In the genomic region with DNA sequence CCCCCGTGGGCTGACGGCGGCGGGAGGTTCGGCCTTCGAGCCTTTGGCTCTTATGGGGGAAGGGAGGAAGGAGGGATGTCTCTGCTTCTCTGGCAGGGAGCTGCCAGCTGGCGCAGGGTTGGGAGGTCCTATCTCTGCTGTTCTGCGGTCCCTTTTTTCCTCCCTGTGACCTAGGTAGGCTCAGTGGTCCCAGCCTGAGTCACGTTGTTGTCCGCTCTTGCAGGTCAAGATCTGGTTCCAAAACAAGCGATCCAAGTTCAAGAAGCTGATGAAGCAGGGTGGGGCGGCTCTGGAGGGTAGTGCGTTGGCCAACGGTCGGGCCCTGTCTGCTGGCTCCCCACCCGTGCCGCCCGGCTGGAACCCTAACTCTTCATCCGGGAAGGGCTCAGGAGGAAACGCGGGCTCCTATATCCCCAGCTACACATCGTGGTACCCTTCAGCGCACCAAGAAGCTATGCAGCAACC, we compare ENCODE assay signal across 11 cellular contexts. TPM values are rescaled to one million over a fixed set of nuclear protein-coding genes. Genes with fewer than 3 reads are reported as not detected.
DNase-seq lines count a peak whose midpoint lies in the region; ATAC-seq lines count a peak whose summit lies in the region.
"Had no signal": no experiment of that assay in that cellular context is flagged by ENCODE, and none has a peak within 500 bp of the region (broad histone marks: within the 10 kb centered on the region; RNA-seq: fewer than 3 reads in every experiment).

No MANE protein-coding gene starts in this region.

- no peak overlapping the region for H3K9ac ChIP-seq in iPS-18a (ENCODE audit: low read length)

- H3K4me1 Mint-ChIP-seq in activated naive CD4-positive, alpha-beta T cell treated with anti-CD3 and anti-CD28 coated beads, Interleukin-2, amount 10 ng/mL, durations not matched to agents 7 days and 5 days, result peaks cover 58% of the 10 kb centered on the region
- H3K4me1 Mint-ChIP-seq in activated naive CD4-positive, alpha-beta T cell treated with anti-CD3 and anti-CD28 coated beads for 36 hours (ENCODE audit: low read depth), result peaks cover 57% of the 10 kb centered on the region
- H3K4me1 Mint-ChIP-seq in activated CD8-positive, alpha-beta T cell treated with anti-CD3 and anti-CD28 coated beads, Interleukin-2, amount 10 ng/mL, durations not matched to agents 7 days and 5 days (ENCODE audit: low read depth), result peaks cover 60% of the 10 kb centered on the region
- H3K4me1 Mint-ChIP-seq in stimulated activated naive CD8-positive, alpha-beta T cell treated with anti-CD3 and anti-CD28 coated beads, Interleukin-15, amount 100 ng/mL, for 72 hours, result peaks cover 77% of the 10 kb centered on the region

- no peaks in the 10 kb centered on the region for H3K9me3 Mint-ChIP-seq in activated naive CD4-positive, alpha-beta T cell treated with anti-CD3 and anti-CD28 coated beads, Interleukin-2, amount 10 ng/mL, durations not matched to agents 7 days and 5 days
- no peaks in the 10 kb centered on the region for H3K9me3 Mint-ChIP-seq in activated naive CD4-positive, alpha-beta T cell treated with anti-CD3 and anti-CD28 coated beads for 36 hours
- no peaks in the 10 kb centered on the region for H3K9me3 Mint-ChIP-seq in activated CD8-positive, alpha-beta T cell treated with anti-CD3 and anti-CD28 coated beads, Interleukin-2, amount 10 ng/mL, durations not matched to agents 7 days and 5 days (ENCODE audit: insufficient read depth)
- H3K9me3 Mint-ChIP-seq in stimulated activated naive CD8-positive, alpha-beta T cell treated with anti-CD3 and anti-CD28 coated beads, Interleukin-15, amount 100 ng/mL, for 72 hours, result no peaks in the 10 kb centered on the region

- POLR2A ChIA-PET in activated CD8-positive, alpha-beta T cell treated with anti-CD3 and anti-CD28 coated beads, Interleukin-2, amount 10 ng/mL, durations not matched to agents 7 days and 5 days (lab: Charles Lee), result interaction anchor here (1.0 kb wide), 1 partner anchor 9 kb away, joined by 3 read pairs; no protein-coding TSS in a partner anchor

- no peak overlapping the region for H3K27ac ChIP-seq in iPS-18a (ENCODE audit: low read length)

- H3K9me3 ChIP-seq in iPS-18a (ENCODE audit: control insufficient read depth, low read depth, low read length), result no peaks in the 10 kb centered on the region

- CTCF ChIA-PET in activated naive CD4-positive, alpha-beta T cell treated with anti-CD3 and anti-CD28 coated beads, Interleukin-2, amount 10 ng/mL, durations not matched to agents 7 days and 5 days (lab: Charles Lee), result interaction anchor here (0.9 kb wide), 1 partner anchor 19 kb away, joined by 3 read pairs; no protein-coding TSS in a partner anchor
- CTCF ChIA-PET in activated naive CD4-positive, alpha-beta T cell treated with anti-CD3 and anti-CD28 coated beads for 36 hours (lab: Charles Lee), result interaction anchor here (1.0 to 3.7 kb wide), 3 partner anchors 14 to 39 kb away, joined by 3 to 21 read pairs (median 3); a partner anchor contains a TSS
- CTCF ChIA-PET in activated CD8-positive, alpha-beta T cell treated with anti-CD3 and anti-CD28 coated beads, Interleukin-2, amount 10 ng/mL, durations not matched to agents 7 days and 5 days (lab: Charles Lee), result interaction anchor here (1.6 to 4.2 kb wide), 2 partner anchors 17 to 166 kb away, joined by 3 to 51 read pairs; a partner anchor contains a TSS

- ATAC-seq in activated CD8-positive, alpha-beta T cell treated with anti-CD3 and anti-CD28 coated beads, Interleukin-2, amount 10 ng/mL, durations not matched to agents 7 days and 5 days, result no peak
- no peak for ATAC-seq in stimulated activated naive CD8-positive, alpha-beta T cell treated with anti-CD3 and anti-CD28 coated beads, Interleukin-15, amount 100 ng/mL, for 72 hours
- ATAC-seq in HG03520 (IDR thresholded peaks at IDR 0.05; ENCODE audit: unreplicated experiment) (no peak), HG02870 (IDR thresholded peaks at IDR 0.05; ENCODE audit: unreplicated experiment) (no peak)

- peak overlapping the region; percentile 57 for H3K4me3 ChIP-seq in iPS-18a (ENCODE audit: low read length)

- peaks cover 9% of the 10 kb centered on the region for H3K36me3 Mint-ChIP-seq in activated naive CD4-positive, alpha-beta T cell treated with anti-CD3 and anti-CD28 coated beads, Interleukin-2, amount 10 ng/mL, durations not matched to agents 7 days and 5 days
- no peaks in the 10 kb centered on the region for H3K36me3 Mint-ChIP-seq in activated naive CD4-positive, alpha-beta T cell treated with anti-CD3 and anti-CD28 coated beads for 36 hours (ENCODE audit: low read depth)
- H3K36me3 Mint-ChIP-seq in activated CD8-positive, alpha-beta T cell treated with anti-CD3 and anti-CD28 coated beads, Interleukin-2, amount 10 ng/mL, durations not matched to agents 7 days and 5 days (ENCODE audit: low read depth), result peaks cover 14% of the 10 kb centered on the region

- H3K4me3 Mint-ChIP-seq in activated naive CD4-positive, alpha-beta T cell treated with anti-CD3 and anti-CD28 coated beads, Interleukin-2, amount 10 ng/mL, durations not matched to agents 7 days and 5 days, result peak overlapping the region; percentile 49
- H3K4me3 Mint-ChIP-seq in activated naive CD4-positive, alpha-beta T cell treated with anti-CD3 and anti-CD28 coated beads for 36 hours, result no peak overlapping the region
- H3K4me3 Mint-ChIP-seq in activated CD8-positive, alpha-beta T cell treated with anti-CD3 and anti-CD28 coated beads, Interleukin-2, amount 10 ng/mL, durations not matched to agents 7 days and 5 days, result peak overlapping the region; percentile 50
- H3K4me3 Mint-ChIP-seq in stimulated activated naive CD8-positive, alpha-beta T cell treated with anti-CD3 and anti-CD28 coated beads, Interleukin-15, amount 100 ng/mL, for 72 hours, result peak overlapping the region; percentile 41 to 67

- DNase-seq in activated naive CD4-positive, alpha-beta T cell treated with anti-CD3 and anti-CD28 coated beads, Interleukin-2, amount 10 ng/mL, durations not matched to agents 7 days and 5 days, result peak; percentile 20
- no peak for DNase-seq in activated naive CD4-positive, alpha-beta T cell treated with anti-CD3 and anti-CD28 coated beads for 36 hours
- no peak for DNase-seq in activated CD8-positive, alpha-beta T cell treated with anti-CD3 and anti-CD28 coated beads, Interleukin-2, amount 10 ng/mL, durations not matched to agents 7 days and 5 days
- DNase-seq in stimulated activated naive CD8-positive, alpha-beta T cell treated with anti-CD3 and anti-CD28 coated beads, Interleukin-15, amount 100 ng/mL, for 72 hours, result peak in 1 of 2 donors; percentile 22
- DNase-seq in NCI-H345 (lab: John Stamatoyannopoulos, UW), result no peak
- DNase-seq: amniotic stem cell, NCI-H2081, nucleus accumbens had no signal

- peaks cover 97% of the 10 kb centered on the region for H3K27me3 Mint-ChIP-seq in activated naive CD4-positive, alpha-beta T cell treated with anti-CD3 and anti-CD28 coated beads, Interleukin-2, amount 10 ng/mL, durations not matched to agents 7 days and 5 days
- H3K27me3 Mint-ChIP-seq in activated naive CD4-positive, alpha-beta T cell treated with anti-CD3 and anti-CD28 coated beads for 36 hours (ENCODE audit: low read depth), result peaks cover 96% of the 10 kb centered on the region
- H3K27me3 Mint-ChIP-seq in activated CD8-positive, alpha-beta T cell treated with anti-CD3 and anti-CD28 coated beads, Interleukin-2, amount 10 ng/mL, durations not matched to agents 7 days and 5 days (ENCODE audit: low read depth), result peaks cover 91% of the 10 kb centered on the region
- H3K27me3 Mint-ChIP-seq in stimulated activated naive CD8-positive, alpha-beta T cell treated with anti-CD3 and anti-CD28 coated beads, Interleukin-15, amount 100 ng/mL, for 72 hours, result peaks cover 100% of the 10 kb centered on the region

- H3K27me3 ChIP-seq in iPS-18a (ENCODE audit: control insufficient read depth, insufficient read depth, low read length), result peaks cover 100% of the 10 kb centered on the region

- H3K4me1 ChIP-seq in iPS-18a (ENCODE audit: control insufficient read depth, low read depth, low read length), result peaks cover 29% of the 10 kb centered on the region

- H3K27ac Mint-ChIP-seq in activated naive CD4-positive, alpha-beta T cell treated with anti-CD3 and anti-CD28 coated beads, Interleukin-2, amount 10 ng/mL, durations not matched to agents 7 days and 5 days, result peak overlapping the region; percentile 82
- H3K27ac Mint-ChIP-seq in activated naive CD4-positive, alpha-beta T cell treated with anti-CD3 and anti-CD28 coated beads for 36 hours, result no peak overlapping the region
- H3K27ac Mint-ChIP-seq in activated CD8-positive, alpha-beta T cell treated with anti-CD3 and anti-CD28 coated beads, Interleukin-2, amount 10 ng/mL, durations not matched to agents 7 days and 5 days, result peak overlapping the region; percentile 69
- peak overlapping the region in 1 of 2 donors; percentile 20 for H3K27ac Mint-ChIP-seq in stimulated activated naive CD8-positive, alpha-beta T cell treated with anti-CD3 and anti-CD28 coated beads, Interleukin-15, amount 100 ng/mL, for 72 hours

- intact Hi-C loops in activated naive CD4-positive, alpha-beta T cell treated with anti-CD3 and anti-CD28 coated beads for 36 hours (cut with micrococcal nuclease), result no loop called here

- H3K36me3 ChIP-seq in iPS-18a (ENCODE audit: control insufficient read depth, low read depth, low read length), result no peaks in the 10 kb centered on the region

RNA-seq across cellular contexts. Expression of a gene that starts 2.5 kb away (rescaled TPM):
- not detected for total RNA-seq in activated naive CD4-positive, alpha-beta T cell treated with anti-CD3 and anti-CD28 coated beads for 36 hours
- total RNA-seq in activated CD8-positive, alpha-beta T cell treated with anti-CD3 and anti-CD28 coated beads, Interleukin-2, amount 10 ng/mL, durations not matched to agents 7 days and 5 days, result not detected

RNA-seq across cellular contexts. Expression of a gene that starts 14.9 kb away (rescaled TPM):
- total RNA-seq in activated naive CD4-positive, alpha-beta T cell treated with anti-CD3 and anti-CD28 coated beads for 36 hours, result not detected
- total RNA-seq in activated CD8-positive, alpha-beta T cell treated with anti-CD3 and anti-CD28 coated beads, Interleukin-2, amount 10 ng/mL, durations not matched to agents 7 days and 5 days, result not detected
